ENCODE assay signal across 14 cellular contexts in the genomic region with DNA sequence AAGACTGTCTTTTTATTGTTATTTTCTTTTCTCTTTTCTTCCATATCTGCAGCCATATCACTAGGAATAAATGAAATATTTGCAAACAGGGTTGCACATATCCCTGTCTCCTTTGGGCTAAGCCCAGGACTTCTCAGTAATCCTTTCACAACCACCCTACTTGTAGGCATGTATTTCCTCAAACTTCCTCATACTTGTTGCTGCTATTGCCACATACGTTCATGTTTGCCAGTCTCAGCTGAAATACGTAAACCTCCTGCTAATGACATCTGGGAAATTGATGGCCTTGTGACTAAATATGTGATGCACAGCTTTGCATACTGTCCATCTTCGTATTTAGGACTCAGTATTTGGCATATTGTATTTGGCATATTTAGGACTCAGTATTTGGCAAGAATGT.
DNase-seq lines count a peak whose midpoint lies in the region; ATAC-seq lines count a peak whose summit lies in the region.
"Had no signal": no experiment of that assay in that cellular context is flagged by ENCODE, and none has a peak within 500 bp of the region (broad histone marks: within the 10 kb centered on the region; RNA-seq: fewer than 3 reads in every experiment).

No MANE protein-coding gene starts in this region.

- H3K27me3 Mint-ChIP-seq in activated T-cell treated with anti-CD3 and anti-CD28 coated beads, Interleukin-2, amount 50 U/mL, for 4 hours (ENCODE audit: low read depth) = peaks cover 2% of the 10 kb centered on the region
- H3K27me3 Mint-ChIP-seq: activated CD4-positive, alpha-beta T cell treated with anti-CD3 and anti-CD28 coated beads, Interleukin-2, amount 10 ng/mL, durations not matched to agents 24 days and 14 days; stimulated activated naive CD8-positive, alpha-beta T cell treated with anti-CD3 and anti-CD28 coated beads, Interleukin-15, Interleukin-2, amounts not matched to agents 100 ng/mL and 50 ng/mL, for 24 hours had no signal

- no peaks in the 10 kb centered on the region for H3K36me3 Mint-ChIP-seq in activated T-cell treated with anti-CD3 and anti-CD28 coated beads, Interleukin-2, amount 50 U/mL, for 4 hours (ENCODE audit: insufficient read depth)

- no peaks in the 10 kb centered on the region for H3K9me3 Mint-ChIP-seq in activated T-cell treated with anti-CD3 and anti-CD28 coated beads, Interleukin-2, amount 50 U/mL, for 4 hours
- H3K9me3 Mint-ChIP-seq: activated CD4-positive, alpha-beta T cell treated with anti-CD3 and anti-CD28 coated beads, Interleukin-2, amount 10 ng/mL, durations not matched to agents 24 days and 14 days; stimulated activated naive CD8-positive, alpha-beta T cell treated with anti-CD3 and anti-CD28 coated beads, Interleukin-15, Interleukin-2, amounts not matched to agents 100 ng/mL and 50 ng/mL, for 24 hours had no signal

- no peak overlapping the region for H3K4me3 Mint-ChIP-seq in activated T-cell treated with anti-CD3 and anti-CD28 coated beads, Interleukin-2, amount 50 U/mL, for 4 hours
- H3K4me3 Mint-ChIP-seq: activated CD4-positive, alpha-beta T cell treated with anti-CD3 and anti-CD28 coated beads, Interleukin-2, amount 10 ng/mL, durations not matched to agents 24 days and 14 days; stimulated activated naive CD8-positive, alpha-beta T cell treated with anti-CD3 and anti-CD28 coated beads, Interleukin-15, Interleukin-2, amounts not matched to agents 100 ng/mL and 50 ng/mL, for 24 hours had no signal

- H3K4me1 Mint-ChIP-seq in activated T-cell treated with anti-CD3 and anti-CD28 coated beads, Interleukin-2, amount 50 U/mL, for 4 hours (ENCODE audit: low read depth) = no peaks in the 10 kb centered on the region
- H3K4me1 Mint-ChIP-seq: activated CD4-positive, alpha-beta T cell treated with anti-CD3 and anti-CD28 coated beads, Interleukin-2, amount 10 ng/mL, durations not matched to agents 24 days and 14 days had no signal

- peak; percentile 48 for DNase-seq in GM04504 (ENCODE audit: low read depth)
- peak; percentile 35 for DNase-seq in NOMO-1 treated with dmso at 0.1 percent for 144 hours (lab: John Stamatoyannopoulos, UW; ENCODE audit: unreplicated experiment)
- DNase-seq in fibroblast of peridontal ligament (ENCODE audit: extremely low read depth) = peak; percentile 71
- peak; percentile 76 for DNase-seq in renal cortical epithelial cell (ENCODE audit: low read depth)
- no peak for DNase-seq in NCI-H69 (lab: John Stamatoyannopoulos, UW)
- no peak for DNase-seq in NCI-H1417 (lab: John Stamatoyannopoulos, UW)
- no peak for DNase-seq in activated T-cell treated with anti-CD3 and anti-CD28 coated beads, Interleukin-2, amount 50 U/mL, for 4 hours
- DNase-seq: activated CD4-positive, alpha-beta T cell treated with anti-CD3 and anti-CD28 coated beads, Interleukin-2, amount 10 ng/mL, durations not matched to agents 24 days and 14 days; activated gamma-delta T cell; NCI-H1048; ovary; stimulated activated CD4-positive, alpha-beta T cell treated with anti-CD3 and anti-CD28 coated beads, Interleukin-4, amount 100 ng/mL, for 1 hour had no signal

- no peak for ATAC-seq in activated T-cell treated with anti-CD3 and anti-CD28 coated beads, Interleukin-2, amount 50 U/mL, for 4 hours
- no peak for ATAC-seq in GM21717 (IDR thresholded peaks at IDR 0.05; ENCODE audit: unreplicated experiment)

Comparison
In these comparisons a context has a peak if more than half of its experiments do, and no peak if none do; other contexts are left out.
1. DNase-seq: peak in GM04504 (single experiment), NOMO-1 treated with dmso at 0.1 percent for 144 hours (single experiment), fibroblast of peridontal ligament (single experiment) and renal cortical epithelial cell (single experiment); none in NCI-H69 (single experiment), NCI-H1417 (0 of 3) and activated T-cell treated with anti-CD3 and anti-CD28 coated beads, Interleukin-2, amount 50 U/mL, for 4 hours (single experiment).